In the genomic region with DNA sequence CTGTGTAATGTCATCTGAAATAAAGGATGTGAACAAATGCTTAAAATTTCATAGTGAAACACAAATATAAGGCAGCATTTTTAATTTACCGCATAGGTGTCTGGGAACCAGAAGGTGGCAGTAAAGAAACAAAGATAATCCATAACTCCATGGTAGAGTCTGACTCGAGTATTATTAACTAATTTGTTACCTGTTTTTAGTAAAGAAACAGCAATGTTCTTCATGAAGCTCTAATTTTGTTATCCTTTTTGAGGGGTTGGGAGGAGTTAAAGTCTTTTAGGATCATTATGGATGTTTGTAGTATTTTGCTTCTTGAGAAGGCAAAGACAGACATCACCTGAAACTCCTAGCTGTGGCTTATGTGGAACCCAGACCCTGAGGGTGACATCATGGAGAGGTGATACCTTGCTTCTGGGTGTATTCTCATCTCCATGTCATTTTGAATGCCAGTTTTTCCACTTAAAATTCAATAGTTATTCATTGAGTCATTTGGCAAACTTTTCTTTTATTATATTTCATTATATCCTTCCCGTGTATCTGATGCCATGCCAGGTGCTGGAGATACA, we compare ENCODE assay signal across 8 cellular contexts.
DNase-seq lines count a peak whose midpoint lies in the region; ATAC-seq and TF ChIP-seq lines count a peak whose summit lies in the region.

No MANE protein-coding gene starts in this region.

- H2BK5ac ChIP-seq in mesenchymal stem cell (ENCODE audit: low read depth, low read length, poor library complexity, severe bottlenecking) = no peak overlapping the region

- H4K20me1 ChIP-seq in OCI-LY7 (ENCODE audit: insufficient read depth, low read length) = no peaks in the 10 kb centered on the region

- no peaks in the 10 kb centered on the region for H3K27me3 Mint-ChIP-seq in CD4-positive, CD25-positive, alpha-beta regulatory T cell

- H3K27ac ChIP-seq in CD4-positive, CD25-positive, alpha-beta regulatory T cell (ENCODE audit: insufficient read depth, low read length, poor library complexity, severe bottlenecking) = no peak overlapping the region
- H3K27ac ChIP-seq in OCI-LY7 (ENCODE audit: low read depth, low read length, poor library complexity, severe bottlenecking) (no peak overlapping the region), mesenchymal stem cell (ENCODE audit: low read length, poor library complexity, severe bottlenecking) (no peak overlapping the region)

- no peak for ATAC-seq in CD4-positive, CD25-positive, alpha-beta regulatory T cell (ENCODE audit: low read depth in 2 of 2)
- ATAC-seq in GM18907 (IDR thresholded peaks at IDR 0.05; ENCODE audit: unreplicated experiment) = no peak
- no peak for ATAC-seq in GM19324 (IDR thresholded peaks at IDR 0.05; ENCODE audit: low FRiP score, unreplicated experiment)
- no peak for ATAC-seq in HG02852 (IDR thresholded peaks at IDR 0.05; ENCODE audit: unreplicated experiment)

- WGBS in mesenchymal stem cell = 50% methylated on average over 2 of the region's 3 CpGs

- peak overlapping the region; percentile 5 for H3K9ac ChIP-seq in mesenchymal stem cell (ENCODE audit: low read length)

- H3K9me3 Mint-ChIP-seq in CD4-positive, CD25-positive, alpha-beta regulatory T cell = no peaks in the 10 kb centered on the region

- H3K4me1 Mint-ChIP-seq in CD4-positive, CD25-positive, alpha-beta regulatory T cell = peaks cover 0 to 3% (median 0%) of the 10 kb centered on the region in 4 donors

- no peak overlapping the region for H3K4me3 Mint-ChIP-seq in CD4-positive, CD25-positive, alpha-beta regulatory T cell

- POLR2A ChIA-PET in OCI-LY7 (lab: Charles Lee) = no interaction called here

- H4K8ac ChIP-seq in mesenchymal stem cell (ENCODE audit: low read length) = no peak overlapping the region

- intact Hi-C loops in OCI-LY7 (cut with micrococcal nuclease; ENCODE audit: unreplicated experiment) = loop anchor here (5.0 kb wide), 1 partner anchor 356 kb away; no protein-coding TSS in a partner anchor

- no peak overlapping the region for H2BK120ac ChIP-seq in mesenchymal stem cell (ENCODE audit: low read depth, low read length)

- TF ChIP-seq CTCF in OCI-LY7 (conservative IDR thresholded peaks at IDR 0.05; ENCODE audit: low read length) = peak; percentile 89

- H2BK15ac ChIP-seq in mesenchymal stem cell (ENCODE audit: low read depth, poor library complexity, severe bottlenecking) = no peak overlapping the region

- no peak overlapping the region for H2AK5ac ChIP-seq in mesenchymal stem cell (ENCODE audit: low read length, severe bottlenecking)

- no peaks in the 10 kb centered on the region for H3K9me3 ChIP-seq in CD4-positive, CD25-positive, alpha-beta regulatory T cell (ENCODE audit: control insufficient read depth in 2 of 2, low read length in 2 of 2)
- H3K9me3 ChIP-seq in OCI-LY7 (ENCODE audit: low read length) = no peaks in the 10 kb centered on the region
- no peaks in the 10 kb centered on the region for H3K9me3 ChIP-seq in mesenchymal stem cell (ENCODE audit: control insufficient read depth, low read length)

- no peak overlapping the region for H2BK12ac ChIP-seq in mesenchymal stem cell (ENCODE audit: low read length in 2 of 2)

- H3K9me2 ChIP-seq in OCI-LY7 (ENCODE audit: insufficient read depth, low read length) = no peaks in the 10 kb centered on the region

- peaks cover 20% of the 10 kb centered on the region for H3K36me3 Mint-ChIP-seq in CD4-positive, CD25-positive, alpha-beta regulatory T cell

- H4K91ac ChIP-seq in mesenchymal stem cell (ENCODE audit: low read length) = no peak overlapping the region

- DNase-seq in CD4-positive, CD25-positive, alpha-beta regulatory T cell = peak in 2 of 3 donors; percentile 42 to 70
- peak; percentile 55 for DNase-seq in H7
- peak; percentile 46 for DNase-seq in OCI-LY7 (ENCODE audit: low spot score)
- DNase-seq in dermis microvascular lymphatic vessel endothelial cell (ENCODE audit: low read depth in 2 of 2) = peak; percentile 54 to 74
- DNase-seq in mesenchymal stem cell = peak; percentile 66

- no peaks in the 10 kb centered on the region for H3K79me2 ChIP-seq in OCI-LY7 (ENCODE audit: insufficient read depth, low read depth, low read length)

- no peak overlapping the region for H3K4me3 ChIP-seq in CD4-positive, CD25-positive, alpha-beta regulatory T cell (ENCODE audit: low read depth, low read length)
- H3K4me3 ChIP-seq in H7 (ENCODE audit: insufficient read depth, low read depth, low read length) = no peak overlapping the region
- H3K4me3 ChIP-seq in OCI-LY7 (ENCODE audit: low read depth, low read length, poor library complexity, severe bottlenecking) = no peak overlapping the region
- no peak overlapping the region for H3K4me3 ChIP-seq in mesenchymal stem cell (ENCODE audit: insufficient read depth in 1 of 2, low read depth in 1 of 2, low read length in 2 of 2)

- no peaks in the 10 kb centered on the region for H3K27me3 ChIP-seq in CD4-positive, CD25-positive, alpha-beta regulatory T cell (ENCODE audit: control insufficient read depth, insufficient read depth, low read length)
- H3K27me3 ChIP-seq in H7 (ENCODE audit: control insufficient read depth, insufficient read depth, low read length) (no peaks in the 10 kb centered on the region), mesenchymal stem cell (ENCODE audit: control insufficient read depth in 1 of 2, insufficient read depth in 1 of 2, low read length in 2 of 2) (no peaks in the 10 kb centered on the region)

- no peak overlapping the region for H2AFZ ChIP-seq in OCI-LY7 (ENCODE audit: low read length)
- no peak overlapping the region for H2AFZ ChIP-seq in mesenchymal stem cell (ENCODE audit: low read depth, low read length)

- H3K4ac ChIP-seq in mesenchymal stem cell (ENCODE audit: low read depth in 1 of 2, low read length in 2 of 2) = no peak overlapping the region

- H3K79me1 ChIP-seq in mesenchymal stem cell (replicated peaks; ENCODE audit: low read length, poor library complexity, severe bottlenecking) = no peaks in the 10 kb centered on the region

- H3K4me1 ChIP-seq in CD4-positive, CD25-positive, alpha-beta regulatory T cell (ENCODE audit: control insufficient read depth, insufficient read depth, low read length, poor library complexity, severe bottlenecking) = no peaks in the 10 kb centered on the region
- no peaks in the 10 kb centered on the region for H3K4me1 ChIP-seq in OCI-LY7 (ENCODE audit: insufficient read depth, low read length, poor library complexity, severe bottlenecking)
- peaks cover 6% of the 10 kb centered on the region for H3K4me1 ChIP-seq in mesenchymal stem cell (ENCODE audit: control insufficient read depth, insufficient read depth, low read depth, low read length)

- H3K27ac Mint-ChIP-seq in CD4-positive, CD25-positive, alpha-beta regulatory T cell = no peak overlapping the region

- no peak overlapping the region for H3K23ac ChIP-seq in mesenchymal stem cell (ENCODE audit: low read length in 2 of 2)

- no peak overlapping the region for H3K18ac ChIP-seq in mesenchymal stem cell (ENCODE audit: low read depth in 1 of 2, low read length in 2 of 2)

- CTCF ChIA-PET in OCI-LY7 (lab: Charles Lee; ENCODE audit: unreplicated experiment) = no interaction called here

- no peak overlapping the region for H3K14ac ChIP-seq in mesenchymal stem cell (ENCODE audit: low read length in 2 of 2)

- no TSS peak for BruUV-seq in OCI-LY7 (replicated peaks; lab: Mats Ljungman, UMichigan)

- no peaks in the 10 kb centered on the region for H3K36me3 ChIP-seq in CD4-positive, CD25-positive, alpha-beta regulatory T cell (ENCODE audit: control insufficient read depth, insufficient read depth, low read length)
- H3K36me3 ChIP-seq in H7 (replicated peaks; ENCODE audit: control insufficient read depth, insufficient read depth, low read length) = no peaks in the 10 kb centered on the region
- no peaks in the 10 kb centered on the region for H3K36me3 ChIP-seq in OCI-LY7 (ENCODE audit: insufficient read depth, low read length)
- peaks cover 3 to 83% of the 10 kb centered on the region in 2 experiments for H3K36me3 ChIP-seq in mesenchymal stem cell (ENCODE audit: control insufficient read depth in 1 of 2, insufficient read depth in 2 of 2, low read depth in 1 of 2, low read length in 2 of 2)

- H3K4me2 ChIP-seq in OCI-LY7 (ENCODE audit: low read length) (no peak overlapping the region), mesenchymal stem cell (ENCODE audit: low read length, poor library complexity, severe bottlenecking) (no peak overlapping the region)
